ENCODE assay signal across 1 cellular context in genomic region chrX:16469870-16470269, GRCh38.
TF ChIP-seq lines count a peak whose summit lies in the region.

No MANE protein-coding gene starts in this region.

TF ChIP-seq in GM23338, 12 proteins besides CTCF, POLR2A, EP300 and RAD21 (continued from another document):
- TF ChIP-seq ZNF462 (CRISPR knock-in tag; IDR thresholded peaks at IDR 0.05) (no peak), ETS1 (IDR thresholded peaks at IDR 0.05) (no peak), ZNF331 (CRISPR knock-in tag; IDR thresholded peaks at IDR 0.05; ENCODE audit: low read depth) (no peak), EZH2phosphoT487 (IDR thresholded peaks at IDR 0.05; ENCODE audit: unreplicated experiment) (no peak), ZNF114 (CRISPR knock-in tag; IDR thresholded peaks at IDR 0.05) (no peak)
